In genomic region chr1:226457307-226457712, GRCh38 we compare ENCODE assay signal across 10 cellular contexts. TPM values are rescaled to one million over a fixed set of nuclear protein-coding genes. Genes with fewer than 3 reads are reported as not detected.
A peak's percentile ranks its signal among the peaks of the same experiment; 100 is the strongest.
DNase-seq lines count a peak whose midpoint lies in the region; ATAC-seq, FAIRE-seq and TF ChIP-seq lines count a peak whose summit lies in the region.
"Had no signal": no experiment of that assay in that cellular context is flagged by ENCODE, and none has a peak within 500 bp of the region (broad histone marks: within the 10 kb centered on the region; RNA-seq: fewer than 3 reads in every experiment).

No MANE protein-coding gene starts in this region.

- H4K20me1 ChIP-seq in K562 (replicated peaks; ENCODE audit: control insufficient read depth, insufficient read depth, low read length) (no peaks in the 10 kb centered on the region), HepG2 (ENCODE audit: insufficient read depth, low read length) (no peaks in the 10 kb centered on the region)

- no peak for TF ChIP-seq EP300 in K562 (IDR thresholded peaks at IDR 0.05; ENCODE audit: low read length)
- no peak for TF ChIP-seq EP300 in HepG2 (IDR thresholded peaks at IDR 0.05; ENCODE audit: low read depth in 2 of 2, low read length in 2 of 2)
- TF ChIP-seq EP300 in HepG2 (CRISPR knock-in tag; IDR thresholded peaks at IDR 0.05; ENCODE audit: borderline replicate concordance), result no peak
- TF ChIP-seq EP300 in sigmoid colon (IDR thresholded peaks at IDR 0.05), result no peak

- in situ Hi-C loops in K562 (cut with MboI), result no loop called here
- in situ Hi-C loops in HepG2 (cut with HindIII; ENCODE audit: extremely low pct_ligation_motif_present, low pct_unique_long_range_greater_than_20kb), result no loop called here

- H3K27ac ChIP-seq in K562 (ENCODE audit: extremely low read depth, low read depth, low read length) (no peak overlapping the region), HepG2 (ENCODE audit: extremely low read length, insufficient read depth, low read length) (no peak overlapping the region), sigmoid colon (no peak overlapping the region)
- H3K27ac ChIP-seq: thoracic aorta had no signal

- no peak overlapping the region for H3K4me3 ChIP-seq in K562
- no peak overlapping the region for H3K4me3 ChIP-seq in HepG2 (replicated peaks in 1 of 3; ENCODE audit: insufficient read depth in 1 of 3, low read depth in 2 of 3, low read length in 3 of 3)
- no peak overlapping the region for H3K4me3 ChIP-seq in sigmoid colon
- H3K4me3 ChIP-seq: thoracic aorta had no signal

- H3K79me2 ChIP-seq in K562 (ENCODE audit: control insufficient read depth, insufficient read depth, low read length) (no peaks in the 10 kb centered on the region), HepG2 (ENCODE audit: insufficient read depth, low read length) (no peaks in the 10 kb centered on the region)

- peak overlapping the region; percentile 51; the same call in 1 of the 2 replicates for H3K4me2 ChIP-seq in K562 (ENCODE audit: insufficient read depth, low read length)
- no peak overlapping the region for H3K4me2 ChIP-seq in HepG2 (ENCODE audit: low read depth, low read length)

- BruUV-seq in K562 (replicated peaks; lab: Mats Ljungman, UMichigan) (no TSS peak), HepG2 (replicated peaks; lab: Mats Ljungman, UMichigan) (no TSS peak)

- H3K9me3 ChIP-seq in K562 (replicated peaks; ENCODE audit: control insufficient read depth, insufficient read depth, low read depth, low read length) (no peaks in the 10 kb centered on the region), HepG2 (ENCODE audit: low read length) (no peaks in the 10 kb centered on the region), sigmoid colon (peaks cover 0 to 3% (median 0%) of the 10 kb centered on the region in 4 donors)
- H3K9me3 ChIP-seq: thoracic aorta had no signal

- FAIRE-seq in K562 (lab: Jason Lieb, UNC) (peak; percentile 60), HepG2 (lab: Jason Lieb, UNC) (no peak)
- FAIRE-seq: GM18507 had no signal

- H3K9ac ChIP-seq in K562 (ENCODE audit: insufficient read depth in 1 of 2, low read depth in 2 of 2, low read length in 2 of 2) (no peak overlapping the region), HepG2 (ENCODE audit: insufficient read depth, low read depth, low read length) (no peak overlapping the region)

- H2AFZ ChIP-seq in K562 (ENCODE audit: low read depth, low read length) (peak overlapping the region; percentile 18), HepG2 (ENCODE audit: low read length) (no peak overlapping the region)

- H3K36me3 ChIP-seq in K562 (ENCODE audit: control insufficient read depth, insufficient read depth, low read length) (no peaks in the 10 kb centered on the region), HepG2 (replicated peaks in 1 of 2; ENCODE audit: control insufficient read depth in 1 of 2, insufficient read depth in 2 of 2, low read length in 2 of 2) (no peaks in the 10 kb centered on the region), sigmoid colon (no peaks in the 10 kb centered on the region)
- H3K36me3 ChIP-seq: thoracic aorta had no signal

- peaks cover 22 to 45% of the 10 kb centered on the region in 2 experiments for H3K27me3 ChIP-seq in K562 (ENCODE audit: control insufficient read depth in 2 of 2, insufficient read depth in 2 of 2, low read length in 2 of 2)
- H3K27me3 ChIP-seq in HepG2 (ENCODE audit: control insufficient read depth in 1 of 2, insufficient read depth in 2 of 2, low read length in 2 of 2), result peaks cover 0 to 4% of the 10 kb centered on the region in 2 experiments; a peak in 1 of 5 replicates
- H3K27me3 ChIP-seq in sigmoid colon, result no peaks in the 10 kb centered on the region

- H3K4me1 ChIP-seq in K562 (replicated peaks in 1 of 2; ENCODE audit: control insufficient read depth in 2 of 2, insufficient read depth in 2 of 2, low read length in 2 of 2) (no peaks in the 10 kb centered on the region; a peak in 2 of 5 replicates), HepG2 (ENCODE audit: insufficient read depth, low read length) (no peaks in the 10 kb centered on the region), sigmoid colon (no peaks in the 10 kb centered on the region)

- TF ChIP-seq RAD21 in K562 (CRISPR knock-in tag; conservative IDR thresholded peaks at IDR 0.05 in 1 of 2, IDR thresholded peaks at IDR 0.05 in 1 of 2), result peak in 1 of 2 experiments; percentile 39; a peak in 2 of 4 replicates
- no peak for TF ChIP-seq RAD21 in HepG2 (CRISPR knock-in tag; IDR thresholded peaks at IDR 0.05)

- H3K9me1 ChIP-seq in K562 (ENCODE audit: control insufficient read depth, insufficient read depth, low read length), result no peaks in the 10 kb centered on the region

- no peak for TF ChIP-seq POLR2A in K562 (conservative IDR thresholded peaks at IDR 0.05)
- TF ChIP-seq POLR2A in HepG2 (IDR thresholded peaks at IDR 0.05; ENCODE audit: insufficient read depth in 1 of 2, low read depth in 2 of 2, low read length in 2 of 2), result no peak
- no peak for TF ChIP-seq POLR2A in sigmoid colon (IDR thresholded peaks at IDR 0.05)

- WGBS in K562 (ENCODE audit: insufficient coverage, low coverage, missing lambda C conversion rate), result 1% methylated on average over 14 of the region's 14 CpGs
- WGBS in HepG2 (ENCODE audit: low lambda C conversion rate), result 54% methylated on average over 14 of the region's 14 CpGs
- 54 to 75% methylated on average over 14 of the region's 14 CpGs for WGBS in sigmoid colon, 2 donors

- POLR2A ChIA-PET in K562 (lab: Yijun Ruan, JAX), result interaction anchor here (1.1 to 1.3 kb wide), 2 partner anchors 11 to 13 kb away, joined by 4 to 6 read pairs; no protein-coding TSS in a partner anchor
- POLR2A ChIA-PET in HepG2 (lab: Yijun Ruan, JAX), result no interaction called here

- TF ChIP-seq CTCF in GM12872 (IDR thresholded peaks at IDR 0.05; ENCODE audit: insufficient read depth, low read depth, low read length) (peak; percentile 20; the same call in 1 of the 3 replicates), K562 (IDR thresholded peaks at IDR 0.05 in 2 of 3, conservative IDR thresholded peaks at IDR 0.05 in 1 of 3; ENCODE audit: insufficient read depth in 2 of 3, low read depth in 1 of 3, low read length in 3 of 3) (peak; percentile 54 to 74 (median 59)), HepG2 (CRISPR knock-in tag; IDR thresholded peaks at IDR 0.05) (no peak), sigmoid colon (IDR thresholded peaks at IDR 0.05) (no peak)

- intact Hi-C loops in K562 (cut with micrococcal nuclease) (no loop called here), HepG2 (cut with micrococcal nuclease; ENCODE audit: unreplicated experiment) (no loop called here), sigmoid colon (cut with DNase I) (no loop called here)

- DNase-seq in T-helper 2 cell (peak in 4 of 5 experiments; percentile 21 to 74 (median 42)), K562 (ENCODE audit: extremely low read depth in 1 of 4, low spot score in 3 of 4) (peak; percentile 26 to 44 (median 35)), HepG2 (ENCODE audit: low spot score) (no peak), sigmoid colon (no peak), NCI-H2171 (lab: John Stamatoyannopoulos, UW) (no peak)
- DNase-seq in stimulated activated CD4-positive, alpha-beta T cell treated with anti-CD3 and anti-CD28 coated beads, Interleukin-15, amount 100 ng/mL, for 48 hours (ENCODE audit: low read depth in 2 of 2), result peak; percentile 31 to 50

- CTCF ChIA-PET in K562 (lab: Yijun Ruan, JAX; ENCODE audit: low intra/inter-chr PET ratio), result no interaction called here
- CTCF ChIA-PET in HepG2 (lab: Yijun Ruan, JAX; ENCODE audit: low intra/inter-chr PET ratio, low total read pairs), result no interaction called here

- ATAC-seq in K562 (peak; percentile 90), HG03095 (IDR thresholded peaks at IDR 0.05; ENCODE audit: unreplicated experiment) (no peak), HepG2 (no peak)

RNA-seq across cellular contexts. Expression of gene PARP1, which starts 49.4 kb away (rescaled TPM):
- 139 and 225 TPM in 2 replicates for total RNA-seq in K562 (2011; cell fraction: chromatin; rRNA removed; ENCODE audit: low replicate concordance)
- 160 and 161 TPM in 2 replicates for total RNA-seq in K562 (2011; cell fraction: nucleolus; rRNA removed)
- total RNA-seq in K562 (2011; cell fraction: nucleoplasm; rRNA removed), result 144 and 147 TPM in 2 replicates
- total RNA-seq in K562 (2014; rRNA removed), result 300 and 416 TPM in 2 replicates
- total RNA-seq in K562 (2014; rRNA removed; fragmentation: Illumina TruSeq; extraction: Trizol), result 187 and 203 TPM in 2 replicates
- total RNA-seq in K562 (2015; rRNA removed; fragmentation: Illumina TruSeq; extraction: Trizol), result 216 and 225 TPM in 2 replicates
- 245 and 279 TPM in 2 replicates for total RNA-seq in K562 (2021)
- polyA plus RNA-seq in K562 (2011; rRNA removed), result 250 and 286 TPM in 2 replicates
- polyA plus RNA-seq in K562 (2011; cell fraction: cytosol; rRNA removed), result 274 and 360 TPM in 2 replicates
- 178 and 198 TPM in 2 replicates for polyA plus RNA-seq in K562 (2011; cell fraction: nucleus; rRNA removed)
- polyA plus RNA-seq in K562 (2012), result 145 and 231 TPM in 2 replicates
- 262 and 306 TPM in 2 replicates for polyA plus RNA-seq in K562 (2014; fragmentation: Illumina TruSeq; extraction: Trizol)
- 100 to 1,000 TPM; 121 to 211 TPM for polyA plus RNA-seq in K562 (2014; fragmentation: Nextera tagmentation; extraction: Ambion mirVana)
- 272 and 273 TPM in 2 replicates for polyA plus RNA-seq in K562 (2014; rRNA removed)
- polyA minus RNA-seq in K562 (2011; rRNA and poly(A)+ RNA removed), result 294 and 321 TPM in 2 replicates
- polyA minus RNA-seq in K562 (2011; cell fraction: cytosol; rRNA and poly(A)+ RNA removed), result 158 and 169 TPM in 2 replicates
- 96.9 and 122 TPM in 2 replicates for polyA minus RNA-seq in K562 (2011; cell fraction: nucleus; rRNA and poly(A)+ RNA removed)
- total RNA-seq in HepG2 (2016; rRNA removed; fragmentation: Illumina TruSeq; extraction: Trizol), result 85.2 and 125 TPM in 2 replicates
- 7.4 and 9.2 TPM in 2 replicates for total RNA-seq in HepG2 (2016; cell fraction: cytosol; rRNA removed; fragmentation: Illumina TruSeq; extraction: Trizol; ENCODE audit: low read depth)
- 84.6 and 117 TPM in 2 replicates for total RNA-seq in HepG2 (2016; cell fraction: insoluble cytoplasmic fraction; rRNA removed; fragmentation: Illumina TruSeq; extraction: Trizol)
- total RNA-seq in HepG2 (2016; cell fraction: membrane; rRNA removed; fragmentation: Illumina TruSeq; extraction: Trizol), result 22.9 and 23.8 TPM in 2 replicates
- 52.4 and 53.9 TPM in 2 replicates for total RNA-seq in HepG2 (2016; cell fraction: nucleus; rRNA removed; fragmentation: Illumina TruSeq; extraction: Trizol)
- polyA plus RNA-seq in HepG2 (2011; rRNA removed), result 49.0 and 50.1 TPM in 2 replicates
- polyA plus RNA-seq in HepG2 (2011; cell fraction: cytosol; rRNA removed), result 55.7 and 72.2 TPM in 2 replicates
- polyA plus RNA-seq in HepG2 (2011; cell fraction: nucleus; rRNA removed), result 49.0 and 49.1 TPM in 2 replicates
- polyA plus RNA-seq in HepG2 (2012), result 34.7 and 47.5 TPM in 2 replicates
- 3.7 and 4.1 TPM in 2 replicates for polyA plus RNA-seq in HepG2 (2016; cell fraction: cytosol; fragmentation: Illumina TruSeq; extraction: Trizol; ENCODE audit: low read depth)
- 117 and 119 TPM in 2 replicates for polyA plus RNA-seq in HepG2 (2016; cell fraction: insoluble cytoplasmic fraction; fragmentation: Illumina TruSeq; extraction: Trizol; ENCODE audit: low read depth)
- 10.3 and 13.4 TPM in 2 replicates for polyA plus RNA-seq in HepG2 (2016; cell fraction: membrane; fragmentation: Illumina TruSeq; extraction: Trizol; ENCODE audit: low read depth)
- 60.9 and 64.4 TPM in 2 replicates for polyA plus RNA-seq in HepG2 (2016; cell fraction: nucleus; fragmentation: Illumina TruSeq; extraction: Trizol; ENCODE audit: insufficient read depth, low read depth)
- 101 and 222 TPM in 2 replicates for polyA minus RNA-seq in HepG2 (2011; rRNA and poly(A)+ RNA removed; ENCODE audit: low replicate concordance)
- 41.2 and 42.7 TPM in 2 replicates for polyA minus RNA-seq in HepG2 (2011; cell fraction: cytosol; rRNA and poly(A)+ RNA removed)
- 46.1 and 55.0 TPM in 2 replicates for polyA minus RNA-seq in HepG2 (2011; cell fraction: nucleus; rRNA and poly(A)+ RNA removed)
- 100 to 1,000 TPM; 107 to 168 (median 152) TPM for total RNA-seq in sigmoid colon
- 10 to 100 TPM; 16.4 to 58.8 (median 18.6) TPM for polyA plus RNA-seq in sigmoid colon

Comparison
In these comparisons a context has a peak if more than half of its experiments do, and no peak if none do; other contexts are left out.
1. CTCF ChIP-seq: peak in GM12872 (single experiment) and K562 (3 of 3); none in HepG2 (single experiment) and sigmoid colon (0 of 4).
2. DNase-seq: peak in T-helper 2 cell (4 of 5), K562 (4 of 4) and stimulated activated CD4-positive, alpha-beta T cell treated with anti-CD3 and anti-CD28 coated beads, Interleukin-15, amount 100 ng/mL, for 48 hours (2 of 2); none in HepG2 (single experiment), sigmoid colon (single experiment) and NCI-H2171 (single experiment).